Comparison of ENCODE assay signal across 29 cellular contexts in genomic region chr12:18339633-18340032, GRCh38.
"Had no signal": no experiment of that assay in that cellular context is flagged by ENCODE, and none has a peak within 500 bp of the region (broad histone marks: within the 10 kb centered on the region; RNA-seq: fewer than 3 reads in every experiment).

No MANE protein-coding gene starts in this region.

- H3K36me3 Mint-ChIP-seq: activated naive CD8-positive, alpha-beta T cell had no signal

- H3K27me3 Mint-ChIP-seq: activated B cell treated with CpG ODN at 0.5 μM for 24 hours; activated CD8-positive, alpha-beta T cell treated with anti-CD3 and anti-CD28 coated beads for 36 hours; activated naive CD8-positive, alpha-beta T cell; activated T-helper 17 cell treated with anti-CD3 and anti-CD28 coated beads, Interleukin-2, amount 50 U/mL, for 72 hours; T-helper 17 cell had no signal

- H3K9me3 Mint-ChIP-seq: activated CD8-positive, alpha-beta T cell treated with anti-CD3 and anti-CD28 coated beads for 36 hours had no signal

- FAIRE-seq: astrocyte, endothelial cell of umbilical vein had no signal

- H3K4me3 ChIP-seq: colonic mucosa, esophagus squamous epithelium, gastroesophageal sphincter had no signal

- H3K27ac ChIP-seq: colonic mucosa, epithelial cell of prostate, esophagus squamous epithelium, gastroesophageal sphincter, WERI-Rb-1 had no signal

- H3K4me1 Mint-ChIP-seq: activated B cell treated with CpG ODN at 0.5 μM for 24 hours; activated T-helper 17 cell treated with anti-CD3 and anti-CD28 coated beads, Interleukin-2, amount 50 U/mL, for 72 hours; T-helper 17 cell had no signal

- H3K36me3 ChIP-seq: colonic mucosa, esophagus squamous epithelium, gastroesophageal sphincter, WERI-Rb-1 had no signal

- H3K4me3 Mint-ChIP-seq: activated B cell treated with CpG ODN at 0.5 μM for 24 hours; activated CD8-positive, alpha-beta T cell treated with anti-CD3 and anti-CD28 coated beads for 36 hours; activated naive CD8-positive, alpha-beta T cell; activated T-cell treated with anti-CD3 and anti-CD28 coated beads, Interleukin-2, amount 50 U/mL, for 4 hours; activated T-helper 17 cell treated with anti-CD3 and anti-CD28 coated beads, Interleukin-2, amount 50 U/mL, for 72 hours; T-helper 17 cell; T-helper 2 cell treated with Interferon-gamma antibody and Interleukin-4, amounts not matched to agents 5 μg/mL and 100 μg/mL, for 36 hours had no signal

- H3K27ac Mint-ChIP-seq: activated B cell treated with CpG ODN at 0.5 μM for 24 hours; activated CD8-positive, alpha-beta T cell treated with anti-CD3 and anti-CD28 coated beads for 36 hours; activated naive CD8-positive, alpha-beta T cell; activated T-helper 17 cell treated with anti-CD3 and anti-CD28 coated beads, Interleukin-2, amount 50 U/mL, for 72 hours; T-helper 17 cell; T-helper 2 cell treated with Interferon-gamma antibody and Interleukin-4, amounts not matched to agents 5 μg/mL and 100 μg/mL, for 36 hours had no signal

- H3K4me1 ChIP-seq: colonic mucosa, esophagus squamous epithelium, gastroesophageal sphincter had no signal

- H3K9me3 ChIP-seq: colonic mucosa, esophagus squamous epithelium, gastroesophageal sphincter had no signal

- H3K27me3 ChIP-seq: colonic mucosa, esophagus squamous epithelium, gastroesophageal sphincter had no signal

- DNase-seq: activated B cell treated with CpG ODN at 0.5 μM for 24 hours; activated CD4-positive, alpha-beta T cell treated with anti-CD3 and anti-CD28 coated beads for 48 hours; activated CD4-positive, alpha-beta T cell treated with anti-CD3 and anti-CD28 coated beads, Interleukin-2, amount 50 U/mL, for 1 hour; activated CD4-positive, alpha-beta T cell treated with anti-CD3 and anti-CD28 coated beads, Interleukin-2, amount 50 U/mL, for 48 hours; activated CD8-positive, alpha-beta memory T cell treated with anti-CD3 and anti-CD28 coated beads for 24 hours; activated CD8-positive, alpha-beta T cell treated with anti-CD3 and anti-CD28 coated beads for 36 hours; activated effector memory CD4-positive, alpha-beta T cell treated with Interleukin-2 at 50 U/mL for 16 hours; activated gamma-delta T cell treated with Interleukin-2 at 50 U/mL for 16 hours; activated naive CD4-positive, alpha-beta T cell treated with anti-CD3 and anti-CD28 coated beads, Interleukin-2, amount 50 U/mL, for 16 hours; activated naive CD4-positive, alpha-beta T cell treated with Interleukin-2 at 50 U/mL for 16 hours; activated T-cell treated with anti-CD3 and anti-CD28 coated beads, Interleukin-2, amount 50 U/mL, for 4 hours; amniotic stem cell; anterior cingulate cortex; caudate nucleus; colonic mucosa; effector CD8-positive, alpha-beta T cell; esophagus squamous epithelium; foreskin melanocyte; T-helper 17 cell; T1000; WERI-Rb-1 had no signal

- ATAC-seq: activated CD4-positive, CD25-positive, alpha-beta regulatory T cell treated with anti-CD3 and anti-CD28 coated beads, Interleukin-2, amount 50 U/mL, for 24 hours; activated CD8-positive, alpha-beta T cell treated with anti-CD3 and anti-CD28 coated beads for 36 hours; activated T-cell treated with anti-CD3 and anti-CD28 coated beads, Interleukin-2, amount 50 U/mL, for 4 hours; activated T-helper 17 cell treated with anti-CD3 and anti-CD28 coated beads, Interleukin-2, amount 50 U/mL, for 72 hours; gastroesophageal sphincter; T-helper 17 cell had no signal
